ENCODE assay signal across 22 cellular contexts in genomic region chr2:46074501-46074900, GRCh38.
DNase-seq lines count a peak whose midpoint lies in the region; ATAC-seq and TF ChIP-seq lines count a peak whose summit lies in the region.
"Had no signal": no experiment of that assay in that cellular context is flagged by ENCODE, and none has a peak within 500 bp of the region (broad histone marks: within the 10 kb centered on the region; RNA-seq: fewer than 3 reads in every experiment).

No MANE protein-coding gene starts in this region.

- peaks cover 35% of the 10 kb centered on the region for H3K4me1 Mint-ChIP-seq in activated T-cell treated with anti-CD3 and anti-CD28 coated beads, Interleukin-2, amount 50 U/mL, for 72 hours (ENCODE audit: low read depth)

- H3K4me3 ChIP-seq in RWPE2 (ENCODE audit: severe bottlenecking), result no peak overlapping the region
- H3K4me3 ChIP-seq in right cardiac atrium (ENCODE audit: low read length), result no peak overlapping the region
- H3K4me3 ChIP-seq in upper lobe of right lung, result peak overlapping the region; percentile 28
- no peak overlapping the region for H3K4me3 ChIP-seq in thyroid gland (replicated peaks in 1 of 3)
- H3K4me3 ChIP-seq: breast epithelium, skin epidermis had no signal

- H3K27me3 Mint-ChIP-seq in activated T-cell treated with anti-CD3 and anti-CD28 coated beads, Interleukin-2, amount 50 U/mL, for 72 hours (ENCODE audit: low read depth), result no peaks in the 10 kb centered on the region

- H3K27me3 ChIP-seq in RWPE2 (ENCODE audit: insufficient read depth, poor library complexity, severe bottlenecking) (no peaks in the 10 kb centered on the region), right cardiac atrium (ENCODE audit: control insufficient read depth, insufficient read depth) (no peaks in the 10 kb centered on the region), upper lobe of right lung (no peaks in the 10 kb centered on the region), thyroid gland (no peaks in the 10 kb centered on the region)
- H3K27me3 ChIP-seq: breast epithelium, foreskin keratinocyte had no signal

- ATAC-seq in activated T-cell treated with anti-CD3 and anti-CD28 coated beads, Interleukin-2, amount 50 U/mL, for 72 hours (replicated peaks in 1 of 2), result no peak
- no peak for ATAC-seq in RWPE2 (ENCODE audit: low read depth)
- peak in 1 of 2 donors; percentile 9 for ATAC-seq in right cardiac atrium
- ATAC-seq in upper lobe of right lung, result peak; percentile 51
- no peak for ATAC-seq in GM21619 (IDR thresholded peaks at IDR 0.05; ENCODE audit: unreplicated experiment)
- ATAC-seq in HG03460 (IDR thresholded peaks at IDR 0.05; ENCODE audit: unreplicated experiment), result no peak
- ATAC-seq: activated CD4-positive, CD25-positive, alpha-beta regulatory T cell treated with anti-CD3 and anti-CD28 coated beads, Interleukin-2, amount 50 U/mL, for 24 hours had no signal

- no peaks in the 10 kb centered on the region for H3K9me3 Mint-ChIP-seq in activated T-cell treated with anti-CD3 and anti-CD28 coated beads, Interleukin-2, amount 50 U/mL, for 72 hours
- H3K9me3 Mint-ChIP-seq: dendritic cell treated with granulocyte-macrophage colony-stimulating factor and Interleukin-4, amounts not matched to agents 40 ng/mL and 50 ng/mL, for 4 days had no signal

- intact Hi-C loops in right cardiac atrium (cut with DNase I), result no loop called here
- intact Hi-C loops in upper lobe of right lung (cut with DNase I), result no loop called here
- intact Hi-C loops in thyroid gland (cut with DNase I), result no loop called here

- TF ChIP-seq POLR2A in thyroid gland (IDR thresholded peaks at IDR 0.05), result no peak

- H3K36me3 Mint-ChIP-seq in activated T-cell treated with anti-CD3 and anti-CD28 coated beads, Interleukin-2, amount 50 U/mL, for 72 hours (ENCODE audit: insufficient read depth in 2 of 2), result peaks cover 0 to 4% of the 10 kb centered on the region in 2 donors

- no peaks in the 10 kb centered on the region for H3K36me3 ChIP-seq in RWPE2 (ENCODE audit: low read depth)
- no peaks in the 10 kb centered on the region for H3K36me3 ChIP-seq in upper lobe of right lung
- no peaks in the 10 kb centered on the region for H3K36me3 ChIP-seq in thyroid gland
- H3K36me3 ChIP-seq: breast epithelium had no signal

- no peaks in the 10 kb centered on the region for H3K9me3 ChIP-seq in RWPE2 (ENCODE audit: severe bottlenecking)
- no peaks in the 10 kb centered on the region for H3K9me3 ChIP-seq in right cardiac atrium (ENCODE audit: control insufficient read depth, low read length)
- no peaks in the 10 kb centered on the region for H3K9me3 ChIP-seq in upper lobe of right lung
- H3K9me3 ChIP-seq in thyroid gland, result no peaks in the 10 kb centered on the region
- H3K9me3 ChIP-seq: breast epithelium had no signal

- H3K27ac ChIP-seq in RWPE2 (ENCODE audit: poor library complexity, severe bottlenecking) (peak overlapping the region; percentile 96), right cardiac atrium (ENCODE audit: low read length) (peak overlapping the region; percentile 46), upper lobe of right lung (peak overlapping the region; percentile 58), thyroid gland (no peak overlapping the region)

- peak overlapping the region; percentile 3 to 50 for H3K4me3 Mint-ChIP-seq in activated T-cell treated with anti-CD3 and anti-CD28 coated beads, Interleukin-2, amount 50 U/mL, for 72 hours
- H3K4me3 Mint-ChIP-seq: dendritic cell treated with granulocyte-macrophage colony-stimulating factor and Interleukin-4, amounts not matched to agents 40 ng/mL and 50 ng/mL, for 4 days; nephron had no signal

- peak overlapping the region; percentile 1 for H3K27ac Mint-ChIP-seq in activated T-cell treated with anti-CD3 and anti-CD28 coated beads, Interleukin-2, amount 50 U/mL, for 72 hours
- H3K27ac Mint-ChIP-seq: dendritic cell treated with granulocyte-macrophage colony-stimulating factor and Interleukin-4, amounts not matched to agents 40 ng/mL and 50 ng/mL, for 4 days; nephron had no signal

- DNase-seq in activated T-cell treated with anti-CD3 and anti-CD28 coated beads, Interleukin-2, amount 50 U/mL, for 72 hours, result no peak
- DNase-seq in activated T-cell treated with anti-CD3 and anti-CD28 coated beads for 4 hours, result no peak
- DNase-seq in RWPE2 (ENCODE audit: low spot score), result no peak
- DNase-seq in right cardiac atrium, result no peak
- no peak for DNase-seq in upper lobe of right lung
- no peak for DNase-seq in thyroid gland
- DNase-seq: ACHN; activated effector memory CD4-positive, alpha-beta T cell treated with Interleukin-2 at 50 U/mL for 16 hours; foreskin keratinocyte; hypothalamus; midbrain; MV-4-11; NCI-H2081; SHP77 treated with DMSO at 0.1 percent for 48 hours; stimulated activated CD4-positive, alpha-beta T cell treated with anti-CD3 and anti-CD28 coated beads, Interleukin-4, amount 100 ng/mL, for 1 hour had no signal

- TF ChIP-seq CTCF in RWPE2 (IDR thresholded peaks at IDR 0.05; ENCODE audit: poor library complexity, severe bottlenecking), result no peak
- TF ChIP-seq CTCF in upper lobe of right lung (IDR thresholded peaks at IDR 0.05), result no peak
- TF ChIP-seq CTCF in thyroid gland (IDR thresholded peaks at IDR 0.05), result no peak

- 63% methylated on average over 4 of the region's 4 CpGs for WGBS in right cardiac atrium
- WGBS in thyroid gland, 2 donors, result 86 to 88% methylated on average over 4 of the region's 4 CpGs

- H3K4me1 ChIP-seq in RWPE2 (ENCODE audit: insufficient read depth, poor library complexity, severe bottlenecking), result peaks cover 31% of the 10 kb centered on the region
- H3K4me1 ChIP-seq in right cardiac atrium (ENCODE audit: control insufficient read depth, insufficient read depth, low read length), result peaks cover 7% of the 10 kb centered on the region
- H3K4me1 ChIP-seq in upper lobe of right lung, result peaks cover 11% of the 10 kb centered on the region
- H3K4me1 ChIP-seq in thyroid gland, result peaks cover 9 to 10% of the 10 kb centered on the region in 2 donors
- H3K4me1 ChIP-seq: breast epithelium had no signal

Comparison
In these comparisons a context has a peak if more than half of its experiments do, and no peak if none do; other contexts are left out.
1. H3K27ac ChIP-seq: peak in RWPE2 (single experiment), right cardiac atrium (single experiment) and upper lobe of right lung (single experiment); none in thyroid gland (0 of 3).